ENCODE assay signal across 17 cellular contexts in the genomic region with DNA sequence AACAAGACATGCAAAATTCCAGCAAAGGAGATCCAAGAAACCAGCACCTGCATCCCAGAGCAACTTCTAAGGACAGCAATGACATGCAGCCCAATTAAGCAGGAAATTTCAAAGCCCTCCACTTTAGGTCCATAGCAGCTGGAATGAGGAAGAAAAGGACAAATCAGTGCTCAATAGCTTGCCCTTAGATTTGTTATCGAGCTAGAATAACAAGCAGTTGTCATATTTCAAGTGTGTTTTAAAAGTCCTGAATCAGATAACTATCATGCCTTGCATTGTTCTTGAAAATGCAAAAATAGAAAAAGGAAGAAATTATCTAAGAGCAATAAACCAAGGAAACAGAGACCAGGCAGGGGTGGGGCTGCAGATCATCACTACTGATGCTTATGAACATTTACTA. TPM values are rescaled to one million over a fixed set of nuclear protein-coding genes. Genes with fewer than 3 reads are reported as not detected.
DNase-seq lines count a peak whose midpoint lies in the region; ATAC-seq, FAIRE-seq and TF ChIP-seq lines count a peak whose summit lies in the region.
"Had no signal": no experiment of that assay in that cellular context is flagged by ENCODE, and none has a peak within 500 bp of the region (broad histone marks: within the 10 kb centered on the region; RNA-seq: fewer than 3 reads in every experiment).

No MANE protein-coding gene starts in this region.

- no peak for TF ChIP-seq POLR2A in A549 (IDR thresholded peaks at IDR 0.05; ENCODE audit: low read length)

- ATAC-seq in A549 (no peak), GM18498 (IDR thresholded peaks at IDR 0.05; ENCODE audit: unreplicated experiment) (no peak)

- H3K27me3 ChIP-seq in colonic mucosa (no peaks in the 10 kb centered on the region), neutrophil (no peaks in the 10 kb centered on the region)

- intact Hi-C loops in colonic mucosa (cut with DNase I) = no loop called here

- DNase-seq in A549 (ENCODE audit: low read depth in 1 of 2, low spot score in 1 of 2) (no peak), HT-29 (ENCODE audit: low spot score) (peak; percentile 26), colonic mucosa (no peak), urothelium cell line (ENCODE audit: low spot score) (no peak), NCI-H1930 (lab: John Stamatoyannopoulos, UW) (no peak), HTR-8/SVneo (ENCODE audit: insufficient read length, low spot score) (no peak)
- DNase-seq: CD4-positive, alpha-beta T cell; DMS79; KG1; NCI-H1417 treated with DMSO at 0.1 percent for 48 hours; NCI-H2029; NCI-H510A; NCI-H774; SHP77 treated with DMSO at 0.1 percent for 48 hours had no signal

- H3K36me3 ChIP-seq in colonic mucosa (no peaks in the 10 kb centered on the region), neutrophil (no peaks in the 10 kb centered on the region)

- peak overlapping the region; percentile 70; the same call in 2 of the 3 replicates for H3K4me2 ChIP-seq in A549

- no peak overlapping the region for H3K4me3 ChIP-seq in A549
- H3K4me3 ChIP-seq in colonic mucosa = no peak overlapping the region
- no peak overlapping the region for H3K4me3 ChIP-seq in neutrophil (ENCODE audit: low read depth in 1 of 2, low read length in 1 of 2)

- no peak for TF ChIP-seq RAD21 in A549 (conservative IDR thresholded peaks at IDR 0.05 in 1 of 2, IDR thresholded peaks at IDR 0.05 in 1 of 2)

- H3K9me3 ChIP-seq in A549 = no peaks in the 10 kb centered on the region
- H3K9me3 ChIP-seq in colonic mucosa = no peaks in the 10 kb centered on the region
- H3K9me3 ChIP-seq in neutrophil = no peaks in the 10 kb centered on the region

- 100% methylated on average over 1 of the region's 1 CpG for WGBS in A549 (ENCODE audit: missing lambda C conversion rate)

- TF ChIP-seq CTCF in A549 (IDR thresholded peaks at IDR 0.05) (no peak), colonic mucosa (IDR thresholded peaks at IDR 0.05) (no peak), neutrophil (IDR thresholded peaks at IDR 0.05) (no peak)

- CTCF ChIA-PET in A549 (lab: Yijun Ruan, JAX) = interaction anchor here (0.5 to 1.2 kb wide), 2 partner anchors 56 to 558 kb away, joined by 3 to 4 read pairs; no protein-coding TSS in a partner anchor

- POLR2A ChIA-PET in A549 (lab: Yijun Ruan, JAX) = interaction anchor here (0.6 kb wide), 1 partner anchor 46 kb away, joined by 3 read pairs; no protein-coding TSS in a partner anchor

- TF ChIP-seq EP300 in A549 (IDR thresholded peaks at IDR 0.05) = no peak

- H3K4me1 ChIP-seq in A549 (peaks cover 39% of the 10 kb centered on the region), colonic mucosa (no peaks in the 10 kb centered on the region), neutrophil (ENCODE audit: control insufficient read depth in 1 of 2, insufficient read depth in 1 of 2, low read depth in 1 of 2, low read length in 1 of 2) (peaks cover 44 to 49% of the 10 kb centered on the region in 2 experiments)

- FAIRE-seq in A549 (lab: Jason Lieb, UNC) (no peak), urothelium cell line (lab: Jason Lieb, UNC) (no peak), HTR-8/SVneo (lab: Jason Lieb, UNC) (no peak)
- FAIRE-seq: D721Med had no signal

- H3K27ac ChIP-seq in A549 (peak overlapping the region; percentile 55 to 63; a peak in 5 of 6 replicates), colonic mucosa (peak overlapping the region; percentile 84), neutrophil (peak overlapping the region; percentile 96)

- H3K9ac ChIP-seq in colonic mucosa (ENCODE audit: low read depth in 2 of 2, low read length in 2 of 2) = peak overlapping the region in 1 of 2 donors; percentile 38

TF ChIP-seq in A549, 52 proteins besides CTCF, POLR2A, EP300 and RAD21:
- TF ChIP-seq CBX8 (IDR thresholded peaks at IDR 0.05) (no peak), JUN (IDR thresholded peaks at IDR 0.05) (no peak), FOSL2 (IDR thresholded peaks at IDR 0.05) (no peak), FOSL2 (CRISPR knock-in tag; IDR thresholded peaks at IDR 0.05) (no peak), NPAS2 (CRISPR knock-in tag; IDR thresholded peaks at IDR 0.05; ENCODE audit: borderline replicate concordance) (no peak), KDM1A (IDR thresholded peaks at IDR 0.05; ENCODE audit: low read depth) (no peak), ZNF302 (CRISPR knock-in tag; IDR thresholded peaks at IDR 0.05) (no peak), NR3C1 (IDR thresholded peaks at IDR 0.05) (no peak), CHD4 (IDR thresholded peaks at IDR 0.05; ENCODE audit: borderline replicate concordance) (no peak), BHLHE40 (IDR thresholded peaks at IDR 0.05; ENCODE audit: low read depth, low read length) (no peak), RARB (CRISPR knock-in tag; IDR thresholded peaks at IDR 0.05) (no peak)
- TF ChIP-seq, protein P1, sequence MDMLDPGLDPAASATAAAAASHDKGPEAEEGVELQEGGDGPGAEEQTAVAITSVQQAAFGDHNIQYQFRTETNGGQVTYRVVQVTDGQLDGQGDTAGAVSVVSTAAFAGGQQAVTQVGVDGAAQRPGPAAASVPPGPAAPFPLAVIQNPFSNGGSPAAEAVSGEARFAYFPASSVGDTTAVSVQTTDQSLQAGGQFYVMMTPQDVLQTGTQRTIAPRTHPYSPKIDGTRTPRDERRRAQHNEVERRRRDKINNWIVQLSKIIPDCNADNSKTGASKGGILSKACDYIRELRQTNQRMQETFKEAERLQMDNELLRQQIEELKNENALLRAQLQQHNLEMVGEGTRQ (IDR thresholded peaks at IDR 0.05) = no peak

RNA-seq across cellular contexts. Expression of gene KLF3, which starts 44.0 kb away (rescaled TPM):
- polyA plus RNA-seq in A549 (2011; rRNA removed) (26.9 and 29.6 TPM in 2 replicates), A549 (2017; fragmentation: RNase III; extraction: RNeasy Plus Mini Kit Qiagen cat#74134 plus additional on column Dnase treatment) (10.5 to 11.6 TPM (median 11.2 TPM) in 3 replicates)
- 6.3 and 7.6 TPM in 2 replicates for polyA plus RNA-seq in A549 (2012; cell fraction: cytosol; rRNA removed)
- polyA plus RNA-seq in A549 (2012; cell fraction: nucleus; rRNA removed) = 7.1 and 8.2 TPM in 2 replicates
- polyA minus RNA-seq in A549 (2011; rRNA and poly(A)+ RNA removed) = 45.3 and 45.8 TPM in 2 replicates
- 74.3 and 76.6 TPM in 2 replicates for total RNA-seq in HT-29 (2014; rRNA removed; shearing (Covaris generic))
- total RNA-seq in colonic mucosa = 100 to 1,000 TPM in 1 of 2 donors, 10 to 100 TPM in 1; 87.1 to 116 TPM
